ENCODE assay signal across 22 cellular contexts in the genomic region with DNA sequence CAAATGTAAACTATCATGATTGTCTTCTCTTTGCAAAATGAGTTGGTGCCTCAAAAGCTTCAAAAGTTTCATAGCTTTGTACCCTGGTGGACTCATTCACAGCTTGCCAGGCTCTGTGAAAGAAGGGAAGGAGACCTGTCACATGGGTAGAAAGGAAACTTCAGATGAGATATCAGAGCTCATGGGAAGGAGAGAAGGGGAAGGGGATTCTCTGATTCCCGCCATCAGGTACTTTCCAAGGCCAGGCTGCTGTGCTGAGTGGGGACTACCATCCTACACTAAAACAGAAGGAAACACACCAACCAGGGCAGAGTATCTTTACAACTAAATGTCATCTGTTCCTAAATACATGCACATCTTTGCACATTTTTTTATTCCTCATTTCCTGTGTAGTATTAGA. TPM values are rescaled to one million over a fixed set of nuclear protein-coding genes. Genes with fewer than 3 reads are reported as not detected.
DNase-seq lines count a peak whose midpoint lies in the region; ATAC-seq, FAIRE-seq and TF ChIP-seq lines count a peak whose summit lies in the region.
"Had no signal": no experiment of that assay in that cellular context is flagged by ENCODE, and none has a peak within 500 bp of the region (broad histone marks: within the 10 kb centered on the region; RNA-seq: fewer than 3 reads in every experiment).

No MANE protein-coding gene starts in this region.

- no peak overlapping the region for H3K27ac ChIP-seq in OCI-LY7 (ENCODE audit: low read depth, low read length, poor library complexity, severe bottlenecking)
- H3K27ac ChIP-seq in esophagus muscularis mucosa (replicated peaks in 1 of 4): no peak overlapping the region
- H3K27ac ChIP-seq: BLaER1, Peyer's patch had no signal

- no peaks in the 10 kb centered on the region for H3K9me2 ChIP-seq in OCI-LY7 (ENCODE audit: insufficient read depth, low read length)

- no peaks in the 10 kb centered on the region for H3K79me2 ChIP-seq in OCI-LY7 (ENCODE audit: insufficient read depth, low read depth, low read length)

- H3K9me3 ChIP-seq in OCI-LY7 (ENCODE audit: low read length): no peaks in the 10 kb centered on the region
- H3K9me3 ChIP-seq in esophagus muscularis mucosa: no peaks in the 10 kb centered on the region
- H3K9me3 ChIP-seq: Peyer's patch had no signal

- POLR2A ChIA-PET in OCI-LY7 (lab: Charles Lee): interaction anchor here (0.7 to 5.2 kb wide), 8 partner anchors 9 to 66 kb away, joined by 3 to 47 read pairs (median 4); a partner anchor contains a TSS

- TF ChIP-seq POLR2A in GM12892 (IDR thresholded peaks at IDR 0.05; ENCODE audit: low read depth, low read length) (0 out of 2 replicates have a peak, but pooled peaks have one; percentile 22), esophagus muscularis mucosa (IDR thresholded peaks at IDR 0.05; ENCODE audit: low read depth) (no peak)

- H3K4me2 ChIP-seq in OCI-LY7 (ENCODE audit: low read length): peak overlapping the region; percentile 47
- H3K4me2 ChIP-seq: BLaER1 had no signal

- H4K20me1 ChIP-seq in OCI-LY7 (ENCODE audit: insufficient read depth, low read length): no peaks in the 10 kb centered on the region
- H4K20me1 ChIP-seq: BLaER1 had no signal

- WGBS in esophagus muscularis mucosa: 86% methylated on average over 1 of the region's 1 CpG

- H3K27me3 ChIP-seq in esophagus muscularis mucosa: no peaks in the 10 kb centered on the region
- H3K27me3 ChIP-seq: BLaER1, Peyer's patch had no signal

- intact Hi-C loops in OCI-LY7 (cut with micrococcal nuclease; ENCODE audit: unreplicated experiment) (no loop called here), esophagus muscularis mucosa (cut with DNase I) (no loop called here)

- CTCF ChIA-PET in OCI-LY7 (lab: Charles Lee; ENCODE audit: unreplicated experiment): interaction anchor here (0.7 to 1.7 kb wide), 3 partner anchors 12 to 18 kb away, joined by 3 to 5 read pairs (median 3); no protein-coding TSS in a partner anchor

- no peak for TF ChIP-seq EP300 in esophagus muscularis mucosa (IDR thresholded peaks at IDR 0.05)

- ATAC-seq in GM21381 (IDR thresholded peaks at IDR 0.05; ENCODE audit: unreplicated experiment) (peak; percentile 30), GM21360 (IDR thresholded peaks at IDR 0.05; ENCODE audit: unreplicated experiment) (no peak)
- ATAC-seq: SK-N-SH treated with all-trans-retinoic acid at 6 μM for 48 hours had no signal

- H3K36me3 ChIP-seq in OCI-LY7 (ENCODE audit: insufficient read depth, low read length): peaks cover 14% of the 10 kb centered on the region; the same call in 1 of the 2 replicates
- no peaks in the 10 kb centered on the region for H3K36me3 ChIP-seq in esophagus muscularis mucosa
- H3K36me3 ChIP-seq: BLaER1, Peyer's patch had no signal

- H3K4me1 ChIP-seq in OCI-LY7 (ENCODE audit: insufficient read depth, low read length, poor library complexity, severe bottlenecking) (peaks cover 57% of the 10 kb centered on the region), esophagus muscularis mucosa (no peaks in the 10 kb centered on the region)
- H3K4me1 ChIP-seq: BLaER1, Peyer's patch had no signal

- DNase-seq in GM12892 (ENCODE audit: insufficient read length) (no peak), OCI-LY7 (ENCODE audit: low spot score) (no peak), esophagus muscularis mucosa (ENCODE audit: extremely low spot score) (peak; percentile 14), Ammon's horn (ENCODE audit: low spot score) (no peak), DMS 273 treated with DMSO at 0.1 percent for 48 hours (lab: John Stamatoyannopoulos, UW) (no peak)
- DNase-seq: CD4-positive, alpha-beta T cell; COR-L47; DMS79 treated with DMSO at 0.1 percent for 48 hours; KBM-7; NCI-H1092; NCI-H1436; NCI-H187 treated with DMSO at 0.1 percent for 48 hours; NCI-H2107; NCI-H446 treated with DMSO at 0.1 percent for 48 hours; NCI-H69; Peyer's patch had no signal

- H3K4me3 ChIP-seq in OCI-LY7 (ENCODE audit: low read depth, low read length, poor library complexity, severe bottlenecking): no peak overlapping the region
- H3K4me3 ChIP-seq in esophagus muscularis mucosa: no peak overlapping the region
- H3K4me3 ChIP-seq: BLaER1, Peyer's patch had no signal

- BruUV-seq in OCI-LY7 (replicated peaks; lab: Mats Ljungman, UMichigan): no TSS peak

- H2AFZ ChIP-seq in OCI-LY7 (ENCODE audit: low read length): peak overlapping the region; percentile 47; the same call in 1 of the 2 replicates

- TF ChIP-seq CTCF in OCI-LY7 (conservative IDR thresholded peaks at IDR 0.05; ENCODE audit: low read length) (no peak), esophagus muscularis mucosa (IDR thresholded peaks at IDR 0.05) (no peak)

- peak; percentile 85 for FAIRE-seq in GM12892 (lab: Jason Lieb, UNC)

RNA-seq across cellular contexts. Expression of a gene that starts 9.2 kb away (rescaled TPM):
- polyA plus RNA-seq in GM12892 (2012; ENCODE audit: missing spikeins): 3.3 TPM
- 1.1 and 2.4 TPM in 2 replicates for total RNA-seq in OCI-LY7 (2014; rRNA removed; shearing (Covaris generic))
- total RNA-seq in OCI-LY7 (2022): 2.5 and 2.6 TPM in 2 replicates
- under 1 TPM in 1 of 4 donors, not detected in 3; 0.63 TPM for total RNA-seq in esophagus muscularis mucosa
- total RNA-seq: CD4-positive, alpha-beta T cell; H4; HT1080 had no signal

RNA-seq across cellular contexts. Expression of a gene that starts 42.3 kb away (rescaled TPM):
- 21.2 TPM for polyA plus RNA-seq in GM12892 (2012; ENCODE audit: missing spikeins)
- total RNA-seq in OCI-LY7 (2014; rRNA removed; shearing (Covaris generic)): 10.8 and 13.5 TPM in 2 replicates
- total RNA-seq in OCI-LY7 (2022): 18.9 and 22.2 TPM in 2 replicates
- total RNA-seq in esophagus muscularis mucosa: 1 to 10 TPM; 1.8 to 7.5 (median 4.2) TPM
- total RNA-seq: HT1080 had no signal
